ENCODE assay signal across 15 cellular contexts in the genomic region with DNA sequence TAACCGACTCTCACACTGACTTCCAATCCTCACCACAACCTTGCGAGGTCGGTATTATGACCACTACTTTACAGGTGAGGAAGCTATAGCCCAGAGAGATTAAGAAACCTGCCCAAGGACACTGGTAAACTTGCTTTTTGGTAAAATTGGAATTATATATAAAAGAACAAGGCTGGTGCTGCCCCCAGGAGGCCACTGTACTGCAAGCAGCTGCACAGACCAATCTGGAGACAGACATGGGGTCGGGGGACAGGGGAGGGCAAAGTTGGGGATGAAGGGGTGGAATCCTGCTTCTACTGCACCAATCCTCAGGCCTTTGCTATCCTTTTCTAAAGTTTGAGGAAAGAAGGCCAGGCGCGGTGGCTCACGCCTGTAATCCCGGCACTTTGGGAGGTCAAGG.
DNase-seq lines count a peak whose midpoint lies in the region; ATAC-seq, FAIRE-seq and TF ChIP-seq lines count a peak whose summit lies in the region.
"Had no signal": no experiment of that assay in that cellular context is flagged by ENCODE, and none has a peak within 500 bp of the region (broad histone marks: within the 10 kb centered on the region; RNA-seq: fewer than 3 reads in every experiment).

No MANE protein-coding gene starts in this region.

- H3K4me2 ChIP-seq in SK-N-SH (no peak overlapping the region), mesenchymal stem cell (ENCODE audit: low read length, poor library complexity, severe bottlenecking) (no peak overlapping the region)

- H3K4me3 ChIP-seq in SK-N-SH (ENCODE audit: low read depth in 2 of 2, low read length in 1 of 2): no peak overlapping the region
- no peak overlapping the region for H3K4me3 ChIP-seq in mesenchymal stem cell (ENCODE audit: insufficient read depth in 1 of 2, low read depth in 1 of 2, low read length in 2 of 2)
- H3K4me3 ChIP-seq: gastrocnemius medialis had no signal

- no peak overlapping the region for H2AFZ ChIP-seq in SK-N-SH (ENCODE audit: low read depth)
- H2AFZ ChIP-seq in mesenchymal stem cell (ENCODE audit: low read depth, low read length): no peak overlapping the region

- no peak overlapping the region for H3K27ac ChIP-seq in SK-N-SH (ENCODE audit: low read depth in 2 of 2, low read length in 1 of 2)
- H3K27ac ChIP-seq in mesenchymal stem cell (ENCODE audit: low read length, poor library complexity, severe bottlenecking): no peak overlapping the region
- H3K27ac ChIP-seq: gastrocnemius medialis had no signal

- no peak for TF ChIP-seq EP300 in SK-N-SH (IDR thresholded peaks at IDR 0.05; ENCODE audit: borderline replicate concordance in 1 of 2, low read depth in 1 of 2, low read length in 1 of 2)

- no peak overlapping the region for H3K4ac ChIP-seq in mesenchymal stem cell (ENCODE audit: low read depth in 1 of 2, low read length in 2 of 2)

- H3K36me3 ChIP-seq in SK-N-SH (replicated peaks in 1 of 2; ENCODE audit: control insufficient read depth in 1 of 2, insufficient read depth in 2 of 2, low read length in 1 of 2) (no peaks in the 10 kb centered on the region), mesenchymal stem cell (ENCODE audit: control insufficient read depth in 1 of 2, insufficient read depth in 2 of 2, low read depth in 1 of 2, low read length in 2 of 2) (no peaks in the 10 kb centered on the region)
- H3K36me3 ChIP-seq: gastrocnemius medialis had no signal

- no peak overlapping the region for H4K8ac ChIP-seq in mesenchymal stem cell (ENCODE audit: low read length)

- POLR2A ChIA-PET in SK-N-SH (lab: Yijun Ruan, JAX): no interaction called here

- no peak overlapping the region for H3K18ac ChIP-seq in mesenchymal stem cell (ENCODE audit: low read depth in 1 of 2, low read length in 2 of 2)

- no peak overlapping the region for H2BK5ac ChIP-seq in mesenchymal stem cell (ENCODE audit: low read depth, low read length, poor library complexity, severe bottlenecking)

- FAIRE-seq in frontal cortex (lab: Jason Lieb, UNC): no peak

- no peak overlapping the region for H2AK5ac ChIP-seq in mesenchymal stem cell (ENCODE audit: low read length, severe bottlenecking)

- H4K91ac ChIP-seq in mesenchymal stem cell (ENCODE audit: low read length): no peak overlapping the region

- ATAC-seq in GM21619 (IDR thresholded peaks at IDR 0.05; ENCODE audit: unreplicated experiment): no peak
- ATAC-seq: activated naive CD8-positive, alpha-beta T cell treated with anti-CD3 and anti-CD28 coated beads, Interleukin-2, amount 50 U/mL, for 24 hours; gastrocnemius medialis; left colon had no signal

- no peak overlapping the region for H3K14ac ChIP-seq in mesenchymal stem cell (ENCODE audit: low read length in 2 of 2)

- H3F3A ChIP-seq in SK-N-SH (replicated peaks; ENCODE audit: insufficient read depth): no peaks in the 10 kb centered on the region

- no peaks in the 10 kb centered on the region for H3K27me3 ChIP-seq in SK-N-SH (ENCODE audit: insufficient read depth)
- H3K27me3 ChIP-seq in mesenchymal stem cell (ENCODE audit: control insufficient read depth in 1 of 2, insufficient read depth in 1 of 2, low read length in 2 of 2): no peaks in the 10 kb centered on the region
- H3K27me3 ChIP-seq: gastrocnemius medialis had no signal

- no peaks in the 10 kb centered on the region for H3K4me1 ChIP-seq in SK-N-SH (ENCODE audit: control insufficient read depth in 1 of 2, insufficient read depth in 2 of 2, low read depth in 1 of 2, low read length in 1 of 2)
- H3K4me1 ChIP-seq in mesenchymal stem cell (ENCODE audit: control insufficient read depth, insufficient read depth, low read depth, low read length): no peaks in the 10 kb centered on the region
- H3K4me1 ChIP-seq: gastrocnemius medialis had no signal

- H3K79me2 ChIP-seq in SK-N-SH (ENCODE audit: insufficient read depth): no peaks in the 10 kb centered on the region

- H2BK15ac ChIP-seq in mesenchymal stem cell (ENCODE audit: low read depth, poor library complexity, severe bottlenecking): no peak overlapping the region

- CTCF ChIA-PET in SK-N-SH (lab: Yijun Ruan, JAX): interaction anchor here (1.1 kb wide), 1 partner anchor 26 kb away, joined by 5 read pairs; no protein-coding TSS in a partner anchor

- no peak overlapping the region for H2BK120ac ChIP-seq in mesenchymal stem cell (ENCODE audit: low read depth, low read length)

- no peak overlapping the region for H3K9ac ChIP-seq in SK-N-SH
- H3K9ac ChIP-seq in mesenchymal stem cell (ENCODE audit: low read length): no peak overlapping the region

- TF ChIP-seq CTCF in SK-N-SH (IDR thresholded peaks at IDR 0.05): peak; percentile 70

- DNase-seq in NCI-H146 (lab: John Stamatoyannopoulos, UW) (peak; percentile 9), NCI-H146 treated with DMSO at 0.1 percent for 48 hours (lab: John Stamatoyannopoulos, UW; ENCODE audit: unreplicated experiment) (no peak), HuH-7 (ENCODE audit: low spot score) (peak; percentile 58), SK-N-SH (peak; percentile 56), mesenchymal stem cell (peak; percentile 4), frontal cortex (ENCODE audit: low spot score in 2 of 2) (no peak), NCI-H1105 (lab: John Stamatoyannopoulos, UW) (no peak)
- DNase-seq: ACHN; activated naive CD8-positive, alpha-beta T cell treated with anti-CD3 and anti-CD28 coated beads, Interleukin-2, amount 50 U/mL, for 24 hours; dermis blood vessel endothelial cell; gastrocnemius medialis; left colon; NCI-H1105 treated with DMSO at 0.1 percent for 48 hours; T1000 had no signal

- H2BK12ac ChIP-seq in mesenchymal stem cell (ENCODE audit: low read length in 2 of 2): no peak overlapping the region

- H3K9me3 ChIP-seq in SK-N-SH (no peaks in the 10 kb centered on the region), mesenchymal stem cell (ENCODE audit: control insufficient read depth, low read length) (no peaks in the 10 kb centered on the region)
- H3K9me3 ChIP-seq: gastrocnemius medialis had no signal

- no peak overlapping the region for H3K23ac ChIP-seq in mesenchymal stem cell (ENCODE audit: low read length in 2 of 2)

- WGBS in SK-N-SH (ENCODE audit: low lambda C conversion rate): 79% methylated on average over 8 of the region's 8 CpGs
- WGBS in mesenchymal stem cell: 94% methylated on average over 7 of the region's 8 CpGs

- no peaks in the 10 kb centered on the region for H3K79me1 ChIP-seq in mesenchymal stem cell (replicated peaks; ENCODE audit: low read length, poor library complexity, severe bottlenecking)

- H4K20me1 ChIP-seq in SK-N-SH (ENCODE audit: insufficient read depth): no peaks in the 10 kb centered on the region

- TF ChIP-seq RAD21 in SK-N-SH (IDR thresholded peaks at IDR 0.05; ENCODE audit: low read length): peak; percentile 59

- no peaks in the 10 kb centered on the region for H3K9me2 ChIP-seq in SK-N-SH

TF ChIP-seq in SK-N-SH, 30 proteins besides CTCF, POLR2A, EP300 and RAD21:
- TF ChIP-seq SMC3 (IDR thresholded peaks at IDR 0.05; ENCODE audit: low read depth, low read length): peak; percentile 30; the same call in 1 of the 2 replicates
- TF ChIP-seq NRF1 (IDR thresholded peaks at IDR 0.05; ENCODE audit: low read depth, low read length): no peak
- TF ChIP-seq FOSL2 (IDR thresholded peaks at IDR 0.05; ENCODE audit: borderline replicate concordance, low read depth): no peak

Comparison
In these comparisons a context has a peak if more than half of its experiments do, and no peak if none do; other contexts are left out.
1. DNase-seq: peak in NCI-H146 (single experiment), HuH-7 (single experiment), SK-N-SH (single experiment) and mesenchymal stem cell (single experiment); none in NCI-H146 treated with DMSO at 0.1 percent for 48 hours (single experiment), frontal cortex (0 of 2) and NCI-H1105 (single experiment).